Comparison of ENCODE assay signal across 17 cellular contexts in genomic region chr20:50434321-50434652, GRCh38.
"Had no signal": no experiment of that assay in that cellular context is flagged by ENCODE, and none has a peak within 500 bp of the region (broad histone marks: within the 10 kb centered on the region; RNA-seq: fewer than 3 reads in every experiment).

No MANE protein-coding gene starts in this region.

- H3K36me3 Mint-ChIP-seq: activated naive CD8-positive, alpha-beta T cell; mesothelial cell of epicardium had no signal

- H3K4me1 ChIP-seq: uterus had no signal

- H3K4me3 Mint-ChIP-seq: activated naive CD8-positive, alpha-beta T cell; dendritic cell treated with granulocyte-macrophage colony-stimulating factor and Interleukin-4, amounts not matched to agents 40 ng/mL and 50 ng/mL, for 4 days; mesothelial cell of epicardium; nephron had no signal

- H3K36me3 ChIP-seq: cardiac muscle cell, esophagus muscularis mucosa, tibial artery, uterus had no signal

- H3K9me3 Mint-ChIP-seq: dendritic cell treated with granulocyte-macrophage colony-stimulating factor and Interleukin-4, amounts not matched to agents 40 ng/mL and 50 ng/mL, for 4 days; mesothelial cell of epicardium; nephron had no signal

- H3K9me3 ChIP-seq: esophagus muscularis mucosa, tibial artery, uterus had no signal

- H3K27ac Mint-ChIP-seq: activated naive CD8-positive, alpha-beta T cell; dendritic cell treated with granulocyte-macrophage colony-stimulating factor and Interleukin-4, amounts not matched to agents 40 ng/mL and 50 ng/mL, for 4 days; nephron had no signal

- H3K27me3 ChIP-seq: cardiac muscle cell, esophagus muscularis mucosa, tibial artery, uterus had no signal

- H3K27ac ChIP-seq: cardiac muscle cell, tibial artery, uterus had no signal

- DNase-seq: activated CD4-positive, alpha-beta T cell treated with anti-CD3 and anti-CD28 coated beads, Interleukin-2, amount 50 U/mL, for 48 hours; activated T-cell treated with anti-CD3 and anti-CD28 coated beads for 4 hours; effector CD8-positive, alpha-beta T cell; hypothalamus; nucleus accumbens; retina; stimulated activated naive CD4-positive, alpha-beta T cell treated with Interleukin-2 at 50 U/mL for 16 hours; substantia nigra; uterus had no signal

- H3K4me3 ChIP-seq: cardiac muscle cell, esophagus muscularis mucosa, lung, tibial artery, uterus had no signal
